In the genomic region with DNA sequence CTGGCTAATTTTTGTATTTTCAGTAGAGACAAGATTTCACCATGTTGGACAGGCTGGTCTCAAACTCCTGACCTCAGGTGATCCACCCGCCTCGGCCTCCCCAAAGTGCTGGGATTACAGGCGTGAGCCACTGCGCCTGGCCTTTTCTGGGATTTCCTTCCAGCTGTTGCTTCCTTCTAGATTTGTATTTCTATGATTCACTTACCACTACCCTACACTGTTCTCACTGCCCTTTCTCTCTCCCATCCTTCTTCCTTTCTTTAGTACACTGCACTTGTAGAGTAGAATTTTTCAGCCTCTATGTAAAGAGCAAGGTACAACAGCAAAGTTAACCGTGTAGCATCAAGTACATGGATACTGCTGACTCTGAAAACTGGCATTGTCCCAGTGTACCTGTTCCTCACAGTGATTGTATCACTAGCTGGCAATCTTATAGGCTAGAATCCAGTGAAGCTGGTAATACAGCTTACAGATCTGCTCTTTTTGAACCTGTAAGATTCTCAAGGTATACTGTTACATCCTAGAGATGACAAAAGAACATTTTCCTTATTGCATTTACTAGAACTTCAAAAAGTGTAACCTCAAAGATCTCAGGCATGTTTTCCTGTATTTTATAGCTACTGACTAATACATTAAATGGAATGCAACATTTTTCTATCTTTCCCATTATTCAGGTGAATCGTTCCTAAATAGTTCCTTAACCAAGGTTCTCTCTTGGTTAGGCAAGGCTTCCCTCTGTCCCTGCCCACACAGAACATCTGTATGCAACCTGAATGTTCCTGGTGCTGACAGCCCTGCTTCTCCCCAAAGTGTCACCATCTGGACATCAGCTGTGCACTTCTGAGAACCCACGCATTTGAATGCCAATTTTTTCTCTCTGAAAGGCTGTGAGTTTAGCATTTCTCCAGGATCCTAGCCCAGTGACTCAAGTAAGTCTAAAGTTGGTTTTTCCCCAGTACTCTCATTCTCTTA, we compare ENCODE assay signal across 15 cellular contexts.
DNase-seq lines count a peak whose midpoint lies in the region; TF ChIP-seq lines count a peak whose summit lies in the region.
"Had no signal": no experiment of that assay in that cellular context is flagged by ENCODE, and none has a peak within 500 bp of the region (broad histone marks: within the 10 kb centered on the region; RNA-seq: fewer than 3 reads in every experiment).

No MANE protein-coding gene starts in this region.

- H3K4me1 ChIP-seq in stomach = no peaks in the 10 kb centered on the region

- 76 to 82% (median 80%) methylated on average over 7 of the region's 7 CpGs for WGBS in stomach, 5 donors

- intact Hi-C loops in stomach (cut with DNase I; ENCODE audit: low total_unique reads) = no loop called here

- DNase-seq in EL (peak; percentile 66), M059J (ENCODE audit: low read depth) (peak; percentile 19), epithelial cell of esophagus (ENCODE audit: low read depth) (peak; percentile 48), non-pigmented ciliary epithelial cell (ENCODE audit: low read depth) (peak; percentile 36), MV-4-11 (lab: John Stamatoyannopoulos, UW) (no peak), stomach (no peak), NCI-H146 (lab: John Stamatoyannopoulos, UW) (no peak)
- no peak for DNase-seq in activated CD4-positive, alpha-beta T cell treated with anti-CD3 and anti-CD28 coated beads for 48 hours
- DNase-seq: activated CD4-positive, alpha-beta T cell treated with anti-CD3 and anti-CD28 coated beads for 4 hours; amygdala; CD4-positive, alpha-beta memory T cell; T-helper 17 cell had no signal

- H3K27me3 ChIP-seq in stomach = no peaks in the 10 kb centered on the region
- H3K27me3 ChIP-seq: hepatocyte had no signal

- no peaks in the 10 kb centered on the region for H3K9me3 ChIP-seq in stomach

- TF ChIP-seq EP300 in stomach (IDR thresholded peaks at IDR 0.05) = no peak

- no peak for TF ChIP-seq POLR2A in stomach (IDR thresholded peaks at IDR 0.05)

- H3K36me3 ChIP-seq in stomach = no peaks in the 10 kb centered on the region

- TF ChIP-seq CTCF in epithelial cell of esophagus (IDR thresholded peaks at IDR 0.05; ENCODE audit: insufficient read depth, low read depth, low read length, missing control alignments) (no peak), stomach (IDR thresholded peaks at IDR 0.05) (no peak)

- no peak overlapping the region for H3K27ac ChIP-seq in stomach
- H3K27ac ChIP-seq: hepatocyte had no signal

- H3K4me3 ChIP-seq in epithelial cell of esophagus (ENCODE audit: low read length) = no peak overlapping the region
- no peak overlapping the region for H3K4me3 ChIP-seq in stomach
- H3K4me3 ChIP-seq: hepatocyte, lung, smooth muscle cell had no signal

Comparison
In these comparisons a context has a peak if more than half of its experiments do, and no peak if none do; other contexts are left out.
1. DNase-seq: peak in EL (single experiment), M059J (single experiment), epithelial cell of esophagus (single experiment) and non-pigmented ciliary epithelial cell (single experiment); none in MV-4-11 (single experiment), stomach (single experiment), NCI-H146 (single experiment) and activated CD4-positive, alpha-beta T cell treated with anti-CD3 and anti-CD28 coated beads for 48 hours (single experiment).